Comparison of ENCODE assay signal across 8 cellular contexts in the genomic region with DNA sequence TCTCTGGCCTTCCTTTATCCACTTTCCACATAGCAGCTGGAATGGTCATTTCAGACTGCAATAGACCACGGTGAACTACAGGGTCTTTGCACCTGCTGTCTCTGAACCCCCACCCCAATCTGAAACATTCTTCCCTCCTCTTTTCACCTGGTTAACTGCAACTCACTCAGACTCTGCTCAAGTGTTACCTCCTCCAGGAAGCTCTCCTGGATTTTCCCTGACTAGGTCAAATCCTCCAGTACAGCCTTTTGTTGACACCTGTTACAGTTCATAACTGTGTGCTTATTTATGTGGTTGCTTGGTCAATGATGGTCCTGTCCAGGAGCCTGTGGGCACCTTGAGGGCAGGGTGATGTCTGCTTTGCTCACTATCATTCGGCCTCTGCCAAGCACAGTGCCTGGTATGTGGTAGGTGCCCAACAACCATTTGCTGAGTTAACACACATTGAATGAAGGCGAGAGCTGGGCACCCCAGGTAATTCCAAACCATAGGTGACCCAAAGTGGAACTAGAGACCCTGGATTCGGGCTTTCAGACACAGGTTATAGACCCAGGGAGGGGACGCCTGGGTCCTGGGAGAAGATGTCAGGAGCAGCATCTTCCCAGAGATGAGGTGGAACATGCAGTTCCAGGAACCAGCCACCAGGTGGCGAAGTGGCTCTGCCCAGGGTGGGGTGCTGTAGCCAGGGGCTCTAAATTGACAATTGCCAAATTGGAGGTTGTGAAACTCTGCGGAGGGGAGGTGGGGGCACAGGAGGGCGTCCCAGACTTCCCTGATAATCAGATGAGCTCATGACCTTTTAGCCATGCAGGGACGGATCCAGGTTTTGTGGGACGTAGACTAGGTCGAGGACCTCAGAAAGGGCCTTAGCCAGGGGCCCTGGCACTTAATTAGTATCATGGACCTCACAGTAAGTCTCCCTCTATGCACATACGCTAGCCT. TPM values are rescaled to one million over a fixed set of nuclear protein-coding genes. Genes with fewer than 3 reads are reported as not detected.
A peak's percentile ranks its signal among the peaks of the same experiment; 100 is the strongest.
DNase-seq lines count a peak whose midpoint lies in the region; ATAC-seq and TF ChIP-seq lines count a peak whose summit lies in the region.

No MANE protein-coding gene starts in this region.

- H3K4me1 ChIP-seq in IMR-90 (ENCODE audit: control insufficient read depth, insufficient read depth, low read length) (no peaks in the 10 kb centered on the region), adrenal gland (replicated peaks in 1 of 2) (no peaks in the 10 kb centered on the region), left ventricle myocardium inferior (no peaks in the 10 kb centered on the region)

- POLR2A ChIA-PET in IMR-90 (lab: Charles Lee; ENCODE audit: unreplicated experiment), result no interaction called here

- in situ Hi-C loops in IMR-90 (cut with MboI; ENCODE audit: low sequenced_read_pairs), result loop anchor here (5.0 kb wide), 1 partner anchor 37 kb away; no protein-coding TSS in a partner anchor

- TF ChIP-seq CTCF in IMR-90 (conservative IDR thresholded peaks at IDR 0.05; ENCODE audit: low read depth, low read length), result peak; percentile 89
- TF ChIP-seq CTCF in SU-DHL-6 (IDR thresholded peaks at IDR 0.05; ENCODE audit: insufficient read depth, low read length, poor library complexity, severe bottlenecking), result peak; percentile 79
- peak; percentile 91 to 98 (median 94) for TF ChIP-seq CTCF in adrenal gland (IDR thresholded peaks at IDR 0.05)
- TF ChIP-seq CTCF in left ventricle myocardium inferior (IDR thresholded peaks at IDR 0.05; ENCODE audit: borderline replicate concordance), result peak; percentile 97
- TF ChIP-seq CTCF in retinal pigment epithelial cell (conservative IDR thresholded peaks at IDR 0.05; ENCODE audit: low read depth, low read length), result peak; percentile 99

- H2AFZ ChIP-seq in IMR-90 (replicated peaks; ENCODE audit: low read length, poor library complexity) (peak overlapping the region; percentile 29), SU-DHL-6 (ENCODE audit: low read depth, low read length, severe bottlenecking) (no peak overlapping the region)

- no peak overlapping the region for H2AK5ac ChIP-seq in IMR-90 (ENCODE audit: low read depth, low read length)

- no peak overlapping the region for H3K9ac ChIP-seq in IMR-90 (ENCODE audit: low read depth, low read length)
- no peak overlapping the region for H3K9ac ChIP-seq in SU-DHL-6 (ENCODE audit: low read length)

- BruUV-seq in IMR-90 (replicated peaks; lab: Mats Ljungman, UMichigan), result no TSS peak

- no peak overlapping the region for H3K23ac ChIP-seq in IMR-90 (ENCODE audit: low read depth, low read length)

- H4K8ac ChIP-seq in IMR-90 (ENCODE audit: low read depth in 2 of 2, low read length in 2 of 2), result no peak overlapping the region

- no peaks in the 10 kb centered on the region for H3K79me2 ChIP-seq in SU-DHL-6 (ENCODE audit: insufficient read depth, low read length)

- peak; percentile 91 for DNase-seq in D341Med (ENCODE audit: low spot score)
- DNase-seq in IMR-90, result peak; percentile 39
- peak; percentile 60 to 83 (median 65) for DNase-seq in adrenal gland
- peak; percentile 69 for DNase-seq in left ventricle myocardium inferior
- DNase-seq in retinal pigment epithelial cell (ENCODE audit: low read depth), result no peak

- H2AK9ac ChIP-seq in IMR-90 (replicated peaks; ENCODE audit: low read depth, low read length, poor library complexity), result peak overlapping the region; percentile 56

- 90% methylated on average over 2 of the region's 12 CpGs; no CpG with 5 or more reads in 1 of the 2 experiments for WGBS in IMR-90 (ENCODE audit: extremely low coverage in 2 of 2, insufficient read length in 1 of 2), 2 experiments
- WGBS in adrenal gland, 4 donors, result 25 to 38% (median 34%) methylated on average over 9 to 12 of the region's 12 CpGs

- H3K36me3 ChIP-seq in IMR-90 (ENCODE audit: control insufficient read depth, insufficient read depth, low read length), result peaks cover 4% of the 10 kb centered on the region; the same call in 1 of the 2 replicates
- H3K36me3 ChIP-seq in SU-DHL-6 (ENCODE audit: low read length), result no peaks in the 10 kb centered on the region
- H3K36me3 ChIP-seq in adrenal gland (replicated peaks in 1 of 2), result no peaks in the 10 kb centered on the region
- no peaks in the 10 kb centered on the region for H3K36me3 ChIP-seq in left ventricle myocardium inferior

- H3K27ac ChIP-seq in IMR-90 (ENCODE audit: insufficient read depth, low read length) (no peak overlapping the region), SU-DHL-6 (ENCODE audit: low read depth, low read length) (no peak overlapping the region), adrenal gland (no peak overlapping the region), left ventricle myocardium inferior (replicated peaks) (no peak overlapping the region)

- no peak overlapping the region for H2BK20ac ChIP-seq in IMR-90 (ENCODE audit: low read depth, low read length)

- H3K9me1 ChIP-seq in IMR-90 (ENCODE audit: insufficient read depth, low read length), result no peaks in the 10 kb centered on the region

- no peak overlapping the region for H2BK5ac ChIP-seq in IMR-90 (ENCODE audit: low read depth, low read length, poor library complexity, severe bottlenecking)

- H3K9me2 ChIP-seq in SU-DHL-6 (replicated peaks; ENCODE audit: insufficient read depth, low read length), result no peaks in the 10 kb centered on the region

- H3K9me3 ChIP-seq in IMR-90 (ENCODE audit: control insufficient read depth, insufficient read depth, low read length), result no peaks in the 10 kb centered on the region
- H3K9me3 ChIP-seq in SU-DHL-6 (ENCODE audit: insufficient read depth, low read length), result no peaks in the 10 kb centered on the region
- H3K9me3 ChIP-seq in adrenal gland (replicated peaks in 1 of 3), result no peaks in the 10 kb centered on the region
- no peaks in the 10 kb centered on the region for H3K9me3 ChIP-seq in left ventricle myocardium inferior (replicated peaks)

- dilution Hi-C loops in IMR-90 (cut with HindIII; ENCODE audit: low sequenced_read_pairs, unreplicated experiment), result no loop called here

- no peak overlapping the region for H3K4me3 ChIP-seq in IMR-90 (ENCODE audit: insufficient read depth, low read depth, low read length)
- H3K4me3 ChIP-seq in SU-DHL-6 (ENCODE audit: insufficient read depth, low read length, poor library complexity, severe bottlenecking), result no peak overlapping the region
- no peak overlapping the region for H3K4me3 ChIP-seq in adrenal gland
- H3K4me3 ChIP-seq in left ventricle myocardium inferior, result no peak overlapping the region
- H3K4me3 ChIP-seq in retinal pigment epithelial cell (ENCODE audit: low read length), result no peak overlapping the region

- ATAC-seq in IMR-90 (ENCODE audit: low read depth), result peak; percentile 99
- no peak for ATAC-seq in HG02678 (IDR thresholded peaks at IDR 0.05; ENCODE audit: unreplicated experiment)
- ATAC-seq in GM19397 (IDR thresholded peaks at IDR 0.05; ENCODE audit: unreplicated experiment), result no peak

- no peaks in the 10 kb centered on the region for H3F3A ChIP-seq in SU-DHL-6 (ENCODE audit: insufficient read depth)

- H3K14ac ChIP-seq in IMR-90 (replicated peaks; ENCODE audit: low read depth, low read length), result no peak overlapping the region

- intact Hi-C loops in IMR-90 (cut with micrococcal nuclease) (loop anchor here (1.0 kb wide), 2 partner anchors 40 to 75 kb away; a partner anchor contains a TSS), adrenal gland (cut with DNase I) (loop anchor here (2.0 to 5.0 kb wide), 2 partner anchors 37 to 76 kb away; a partner anchor contains a TSS), left ventricle myocardium inferior (cut with micrococcal nuclease) (no loop called here)

- no peak overlapping the region for H3K56ac ChIP-seq in IMR-90 (ENCODE audit: extremely low read depth, insufficient read depth, low read length)

- no peak overlapping the region for H4K91ac ChIP-seq in IMR-90 (ENCODE audit: insufficient read depth, low read depth, low read length)

- no peak for TF ChIP-seq POLR2A in IMR-90 (IDR thresholded peaks at IDR 0.05; ENCODE audit: low read depth, low read length)
- TF ChIP-seq POLR2A in adrenal gland (IDR thresholded peaks at IDR 0.05), result no peak

- H3K27me3 ChIP-seq in IMR-90 (ENCODE audit: control insufficient read depth, insufficient read depth, low read length), result no peaks in the 10 kb centered on the region
- H3K27me3 ChIP-seq in SU-DHL-6 (ENCODE audit: low read length), result no peaks in the 10 kb centered on the region
- H3K27me3 ChIP-seq in adrenal gland, result no peaks in the 10 kb centered on the region
- no peaks in the 10 kb centered on the region for H3K27me3 ChIP-seq in left ventricle myocardium inferior (ENCODE audit: low read depth)

- no peak overlapping the region for H2BK15ac ChIP-seq in IMR-90 (ENCODE audit: low read depth, low read length)

- H4K20me1 ChIP-seq in IMR-90 (ENCODE audit: insufficient read depth, low read length), result no peaks in the 10 kb centered on the region
- no peaks in the 10 kb centered on the region for H4K20me1 ChIP-seq in SU-DHL-6 (ENCODE audit: low read depth, low read length)

- CTCF ChIA-PET in IMR-90 (lab: Yijun Ruan, JAX), result interaction anchor here (1.1 to 3.7 kb wide), 2 partner anchors 9 to 40 kb away, joined by 4 to 23 read pairs; no protein-coding TSS in a partner anchor

- no peak overlapping the region for H2BK120ac ChIP-seq in IMR-90 (ENCODE audit: low read depth, low read length)

- no peaks in the 10 kb centered on the region for H3K79me1 ChIP-seq in IMR-90 (ENCODE audit: low read depth in 1 of 2, low read length in 2 of 2)

- TF ChIP-seq RAD21 in IMR-90 (IDR thresholded peaks at IDR 0.05; ENCODE audit: low read length), result peak; percentile 86

- no peak overlapping the region for H4K5ac ChIP-seq in IMR-90 (ENCODE audit: low read depth, low read length)

- H3K18ac ChIP-seq in IMR-90 (ENCODE audit: low read depth, low read length), result no peak overlapping the region

- H3K4ac ChIP-seq in IMR-90 (ENCODE audit: low read depth, low read length), result no peak overlapping the region

- H3K4me2 ChIP-seq in IMR-90 (ENCODE audit: low read depth, low read length), result no peak overlapping the region
- no peak overlapping the region for H3K4me2 ChIP-seq in SU-DHL-6 (ENCODE audit: low read depth, low read length, poor library complexity, severe bottlenecking)

TF ChIP-seq in IMR-90, 13 proteins besides CTCF, POLR2A, EP300 and RAD21 (continues in another document):
- TF ChIP-seq MXI1 (IDR thresholded peaks at IDR 0.05; ENCODE audit: borderline replicate concordance, low read depth, low read length), result no peak
- no peak for TF ChIP-seq RFX5 (IDR thresholded peaks at IDR 0.05; ENCODE audit: low read depth, low read length)

RNA-seq across cellular contexts. Expression of a gene that starts 28.1 kb away (rescaled TPM):
- total RNA-seq in IMR-90 (2012; rRNA removed), result 1.1 TPM in 2 replicates
- 6.1 and 6.6 TPM in 2 replicates for polyA plus RNA-seq in IMR-90 (2012; rRNA removed)
- 4.6 and 7.1 TPM in 2 replicates for polyA plus RNA-seq in IMR-90 (2012; cell fraction: cytosol; rRNA removed)
- polyA plus RNA-seq in IMR-90 (2012; cell fraction: nucleus; rRNA removed; ENCODE audit: low replicate concordance), result 10.1 and 18.5 TPM in 2 replicates
- 1 to 10 TPM in 7 of 8 donors, under 1 TPM in 1; 0.30 to 5.9 (median 2.5) TPM for total RNA-seq in adrenal gland
- under 1 TPM; 0.46 to 0.64 (median 0.48) TPM for polyA plus RNA-seq in adrenal gland
- 0.33 TPM for total RNA-seq in left ventricle myocardium inferior
